ENCODE assay signal across 21 cellular contexts in the genomic region with DNA sequence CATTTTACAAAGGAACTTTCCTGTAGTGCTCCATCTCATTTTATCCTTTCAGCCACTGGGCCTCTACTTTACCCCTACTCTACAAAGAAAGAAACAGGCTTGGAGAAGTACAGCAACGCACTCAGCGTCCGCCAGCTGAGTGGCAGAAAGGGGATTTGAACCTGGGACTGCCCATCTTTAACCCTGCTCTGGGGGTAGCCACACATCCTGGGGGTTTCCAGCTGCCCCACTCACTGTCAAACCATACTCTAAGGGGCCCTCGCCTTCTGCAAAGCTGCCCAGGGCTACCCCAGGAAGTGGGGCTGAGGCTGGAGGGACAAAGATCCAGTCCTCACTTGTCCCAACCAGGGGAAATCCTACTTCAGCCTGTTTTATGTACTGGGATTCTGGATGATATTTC. TPM values are rescaled to one million over a fixed set of nuclear protein-coding genes. Genes with fewer than 3 reads are reported as not detected.
DNase-seq lines count a peak whose midpoint lies in the region; ATAC-seq, FAIRE-seq and TF ChIP-seq lines count a peak whose summit lies in the region.
"Had no signal": no experiment of that assay in that cellular context is flagged by ENCODE, and none has a peak within 500 bp of the region (broad histone marks: within the 10 kb centered on the region; RNA-seq: fewer than 3 reads in every experiment).

No MANE protein-coding gene starts in this region.

- peaks cover 29% of the 10 kb centered on the region for H3K4me1 Mint-ChIP-seq in Calu3 (ENCODE audit: low read depth, unreplicated experiment)
- peaks cover 18% of the 10 kb centered on the region for H3K4me1 Mint-ChIP-seq in progenitor cell of endocrine pancreas (ENCODE audit: low read depth)

- no TSS peak for BruUV-seq in Calu3 (replicated peaks; lab: Mats Ljungman, UMichigan)

- WGBS in esophagus muscularis mucosa: 90% methylated on average over 4 of the region's 4 CpGs

- H3K9me3 Mint-ChIP-seq in Calu3 (ENCODE audit: low read depth, unreplicated experiment) (no peaks in the 10 kb centered on the region), progenitor cell of endocrine pancreas (ENCODE audit: low read depth) (no peaks in the 10 kb centered on the region)

- DNase-seq in Calu3: no peak
- DNase-seq in GM19239 (ENCODE audit: insufficient read length, low spot score): no peak
- no peak for DNase-seq in esophagus muscularis mucosa (ENCODE audit: extremely low spot score)
- DNase-seq in progenitor cell of endocrine pancreas (ENCODE audit: low spot score, unreplicated experiment): no peak
- DNase-seq in HK-2 (ENCODE audit: unreplicated experiment): no peak
- no peak for DNase-seq in NCI-H2196 treated with DMSO at 0.1 percent for 48 hours (lab: John Stamatoyannopoulos, UW; ENCODE audit: unreplicated experiment)
- no peak for DNase-seq in NCI-H345 treated with DMSO at 0.1 percent for 48 hours (lab: John Stamatoyannopoulos, UW; ENCODE audit: unreplicated experiment)
- DNase-seq: activated gamma-delta T cell; foreskin melanocyte; hypothalamus; MV-4-11; NCI-H2029; NCI-H446; stimulated activated CD4-positive, alpha-beta T cell treated with anti-CD3 and anti-CD28 coated beads, Interleukin-12 subunit alpha, Interleukin-12 subunit beta, amount 100 ng/mL, for 4 hours; T-helper 2 cell had no signal

- H3K4me3 Mint-ChIP-seq in Calu3 (ENCODE audit: low read depth, unreplicated experiment) (no peak overlapping the region), progenitor cell of endocrine pancreas (ENCODE audit: low read depth) (no peak overlapping the region)

- ATAC-seq in activated CD4-positive, CD25-positive, alpha-beta regulatory T cell treated with anti-CD3 and anti-CD28 coated beads, Interleukin-2, amount 50 U/mL, for 24 hours: no peak
- ATAC-seq: K562, Panc1 had no signal

- FAIRE-seq in GM19239 (lab: Jason Lieb, UNC): peak; percentile 69
- FAIRE-seq: G401.6, H1, K562 had no signal

- H3K4me3 ChIP-seq in esophagus muscularis mucosa: no peak overlapping the region
- H3K4me3 ChIP-seq: K562 had no signal

- CTCF ChIA-PET in Calu3 (lab: Charles Lee): interaction anchor here (2.8 to 3.3 kb wide), 2 partner anchors 15 to 222 kb away, joined by 18 to 31 read pairs; no protein-coding TSS in a partner anchor

- peaks cover 0 to 28% (median 15%) of the 10 kb centered on the region in 4 donors for H3K36me3 ChIP-seq in esophagus muscularis mucosa

- H3K27me3 ChIP-seq in esophagus muscularis mucosa: no peaks in the 10 kb centered on the region

- H3K27me3 Mint-ChIP-seq in Calu3 (ENCODE audit: unreplicated experiment): no peaks in the 10 kb centered on the region
- H3K27me3 Mint-ChIP-seq in progenitor cell of endocrine pancreas: no peaks in the 10 kb centered on the region

- TF ChIP-seq POLR2A in esophagus muscularis mucosa (IDR thresholded peaks at IDR 0.05; ENCODE audit: low read depth): no peak

- no peaks in the 10 kb centered on the region for H3K9me3 ChIP-seq in esophagus muscularis mucosa

- intact Hi-C loops in Calu3 (cut with micrococcal nuclease; ENCODE audit: unreplicated experiment): loop anchor here (5.0 kb wide), 1 partner anchor 51 kb away; no protein-coding TSS in a partner anchor
- intact Hi-C loops in esophagus muscularis mucosa (cut with DNase I): loop anchor here (5.0 kb wide), 1 partner anchor 231 kb away; no protein-coding TSS in a partner anchor

- H3K27ac Mint-ChIP-seq in Calu3 (ENCODE audit: unreplicated experiment) (peak overlapping the region; percentile 79), progenitor cell of endocrine pancreas (peak overlapping the region; percentile 33)

- no peak for TF ChIP-seq CTCF in Calu3 (IDR thresholded peaks at IDR 0.05; ENCODE audit: unreplicated experiment)
- TF ChIP-seq CTCF in esophagus muscularis mucosa (IDR thresholded peaks at IDR 0.05): no peak
- TF ChIP-seq CTCF in progenitor cell of endocrine pancreas (IDR thresholded peaks at IDR 0.05; ENCODE audit: unreplicated experiment): no peak

- peak overlapping the region; percentile 90 to 98 (median 94) for H3K27ac ChIP-seq in esophagus muscularis mucosa (replicated peaks in 1 of 4)
- H3K27ac ChIP-seq: VCaP had no signal

- TF ChIP-seq EP300 in esophagus muscularis mucosa (IDR thresholded peaks at IDR 0.05): no peak

- peaks cover 44 to 93% (median 91%) of the 10 kb centered on the region in 4 donors for H3K4me1 ChIP-seq in esophagus muscularis mucosa

- H3K36me3 Mint-ChIP-seq in Calu3 (ENCODE audit: insufficient read depth, unreplicated experiment) (peaks cover 24% of the 10 kb centered on the region), progenitor cell of endocrine pancreas (ENCODE audit: insufficient read depth) (peaks cover 4% of the 10 kb centered on the region)

RNA-seq across cellular contexts. Expression of a gene that starts 17.9 kb away (rescaled TPM):
- total RNA-seq in Calu3 (2022) (26.4 and 28.5 TPM in 2 replicates), esophagus muscularis mucosa (10 to 100 TPM; 42.6 to 95.6 (median 60.0) TPM), progenitor cell of endocrine pancreas (15.9 and 16.5 TPM in 2 replicates)

RNA-seq across cellular contexts. Expression of a gene that starts 33.9 kb away (rescaled TPM):
- total RNA-seq in Calu3 (2022) (not detected in 2 replicates), esophagus muscularis mucosa (10 to 100 TPM in 1 of 4 donors, 1 to 10 TPM in 3; 2.7 to 10.4 (median 7.4) TPM), progenitor cell of endocrine pancreas (0.16 and 0.17 TPM in 2 replicates)
- total RNA-seq: K562 had no signal
